8 cellular contexts compared by ENCODE assay signal in the genomic region with DNA sequence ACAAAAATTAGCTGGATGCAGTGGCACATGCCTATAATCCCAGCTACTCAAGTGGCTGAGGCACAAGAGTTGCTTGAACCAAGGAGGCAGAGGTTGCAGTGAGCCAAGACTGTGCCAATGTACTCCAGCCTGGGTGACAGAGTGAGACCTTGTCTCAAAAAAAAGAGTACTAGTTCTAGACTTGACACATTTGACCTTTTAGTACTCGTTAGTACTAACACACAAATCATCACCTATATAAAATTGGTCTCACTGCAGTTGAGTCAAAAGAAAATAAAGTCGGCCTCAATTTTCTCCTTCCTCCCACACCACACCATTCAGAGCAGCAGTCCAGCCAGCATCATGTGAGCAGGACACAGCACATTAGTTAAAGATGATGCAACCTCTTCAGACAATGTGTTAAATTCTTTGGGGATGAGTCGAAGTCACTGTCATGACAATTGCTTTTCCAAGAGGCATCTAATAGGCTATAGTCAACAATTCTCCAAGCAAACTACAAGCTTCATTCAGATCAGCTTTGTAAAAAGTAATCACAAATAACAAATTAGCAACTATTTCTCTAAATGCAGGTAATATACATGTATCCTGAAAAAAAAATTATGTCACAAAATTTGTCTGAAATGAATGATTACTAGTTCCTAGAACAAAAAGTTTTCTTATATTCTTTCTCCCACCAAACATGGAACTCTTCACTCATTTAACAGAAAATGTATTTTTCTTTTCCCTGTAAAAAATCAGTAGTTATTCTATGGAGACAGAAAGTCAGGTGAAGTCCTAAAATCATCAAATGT. TPM values are rescaled to one million over a fixed set of nuclear protein-coding genes. Genes with fewer than 3 reads are reported as not detected.
A peak's percentile ranks its signal among the peaks of the same experiment; 100 is the strongest.
DNase-seq lines count a peak whose midpoint lies in the region; ATAC-seq, FAIRE-seq and TF ChIP-seq lines count a peak whose summit lies in the region.

No MANE protein-coding gene starts in this region.

- peak overlapping the region; percentile 86 to 95 for H3K27ac ChIP-seq in A549
- H3K27ac ChIP-seq in adrenal gland, result peak overlapping the region; percentile 62 to 88 (median 75)

- no peaks in the 10 kb centered on the region; the same call in none of the 2 replicates for H3K27me3 Mint-ChIP-seq in HFFc6 (ENCODE audit: insufficient read depth)

- no peak overlapping the region for H3K4me3 ChIP-seq in A549
- H3K4me3 ChIP-seq in adrenal gland, result no peak overlapping the region

- no peaks in the 10 kb centered on the region for H3K9me3 Mint-ChIP-seq in HFFc6

- peak overlapping the region; percentile 95 for H3K27ac Mint-ChIP-seq in HFFc6

- peaks cover 47% of the 10 kb centered on the region for H3K4me1 ChIP-seq in A549
- peaks cover 26 to 42% of the 10 kb centered on the region in 2 donors for H3K4me1 ChIP-seq in adrenal gland (replicated peaks in 1 of 2)

- H3K9me3 ChIP-seq in A549, result no peaks in the 10 kb centered on the region
- no peaks in the 10 kb centered on the region for H3K9me3 ChIP-seq in adrenal gland (replicated peaks in 1 of 3)

- H3K4me1 Mint-ChIP-seq in HFFc6 (ENCODE audit: low read depth), result peaks cover 39% of the 10 kb centered on the region

- no peak for TF ChIP-seq CTCF in A549 (IDR thresholded peaks at IDR 0.05)
- TF ChIP-seq CTCF in HFFc6 (IDR thresholded peaks at IDR 0.05), result no peak
- TF ChIP-seq CTCF in adrenal gland (IDR thresholded peaks at IDR 0.05), result no peak

- peaks cover 27% of the 10 kb centered on the region for H3K36me3 Mint-ChIP-seq in HFFc6 (ENCODE audit: low read depth)

- peak; percentile 86 to 88 for DNase-seq in A549 (ENCODE audit: low read depth in 1 of 2, low spot score in 1 of 2)
- DNase-seq in HFFc6, result peak; percentile 93
- peak; percentile 51 to 84 (median 79) for DNase-seq in adrenal gland
- peak; percentile 76 for DNase-seq in iPS DF 4.7 (ENCODE audit: extremely low read depth, low spot score)
- DNase-seq in stimulated activated naive CD8-positive, alpha-beta T cell treated with anti-CD3 and anti-CD28 coated beads, Interleukin-15, Interleukin-2, amounts not matched to agents 100 U/mL and 50 U/mL, for 24 hours, result no peak
- DNase-seq in SHP77 treated with DMSO at 0.1 percent for 48 hours (lab: John Stamatoyannopoulos, UW), result no peak

- FAIRE-seq in A549 (lab: Jason Lieb, UNC), result peak; percentile 86

- POLR2A ChIA-PET in A549 (lab: Yijun Ruan, JAX), result interaction anchor here (1.0 to 1.2 kb wide), 2 partner anchors 36 to 55 kb away, joined by 3 to 4 read pairs; no protein-coding TSS in a partner anchor

- ATAC-seq in A549 (peak; percentile 86 to 90; a peak in 5 of 6 replicates), HG03571 (IDR thresholded peaks at IDR 0.05; ENCODE audit: unreplicated experiment) (no peak), GM19395 (IDR thresholded peaks at IDR 0.05; ENCODE audit: unreplicated experiment) (no peak)
- peak; percentile 66 for ATAC-seq in stimulated activated naive CD8-positive, alpha-beta T cell treated with anti-CD3 and anti-CD28 coated beads, Interleukin-15, Interleukin-2, amounts not matched to agents 100 U/mL and 50 U/mL, for 24 hours

- 7% methylated on average over 3 of the region's 3 CpGs for WGBS in A549 (ENCODE audit: missing lambda C conversion rate)
- 15 to 24% (median 17%) methylated on average over 3 of the region's 3 CpGs for WGBS in adrenal gland, 4 donors

- H3K36me3 ChIP-seq in adrenal gland (replicated peaks in 1 of 2), result peaks cover 0 to 3% of the 10 kb centered on the region in 2 donors

- intact Hi-C loops in adrenal gland (cut with DNase I), result no loop called here

- H3K4me2 ChIP-seq in A549, result peak overlapping the region; percentile 54

- TF ChIP-seq EP300 in A549 (IDR thresholded peaks at IDR 0.05), result peak; percentile 19 to 49; a peak in 1 of 5 replicates

- peak overlapping the region; percentile 59 for H3K4me3 Mint-ChIP-seq in HFFc6

- no peaks in the 10 kb centered on the region for H3K27me3 ChIP-seq in adrenal gland

- no peak for TF ChIP-seq RAD21 in A549 (conservative IDR thresholded peaks at IDR 0.05 in 1 of 2, IDR thresholded peaks at IDR 0.05 in 1 of 2)

- CTCF ChIA-PET in A549 (lab: Yijun Ruan, JAX), result interaction anchor here (0.9 to 2.3 kb wide), 5 partner anchors 11 to 55 kb away, joined by 3 to 20 read pairs (median 3); no protein-coding TSS in a partner anchor

- TF ChIP-seq POLR2A in A549 (IDR thresholded peaks at IDR 0.05; ENCODE audit: low read length) (no peak), adrenal gland (IDR thresholded peaks at IDR 0.05) (peak in 1 of 2 donors; percentile 48)

TF ChIP-seq in A549, 52 proteins besides CTCF, POLR2A, EP300 and RAD21 (continues in another document):
- peak; percentile 77; the same call in 1 of the 2 replicates for TF ChIP-seq HEYL (CRISPR knock-in tag; IDR thresholded peaks at IDR 0.05)
- TF ChIP-seq JUN (IDR thresholded peaks at IDR 0.05), result peak; percentile 23 to 68; a peak in 2 of 5 replicates
- TF ChIP-seq FOXS1 (CRISPR knock-in tag; IDR thresholded peaks at IDR 0.05), result 0 out of 2 replicates have a peak, but pooled peaks have one; percentile 38
- TF ChIP-seq, protein P1, sequence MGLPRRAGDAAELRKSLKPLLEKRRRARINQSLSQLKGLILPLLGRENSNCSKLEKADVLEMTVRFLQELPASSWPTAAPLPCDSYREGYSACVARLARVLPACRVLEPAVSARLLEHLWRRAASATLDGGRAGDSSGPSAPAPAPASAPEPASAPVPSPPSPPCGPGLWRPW (IDR thresholded peaks at IDR 0.05), result no peak
- no peak for TF ChIP-seq NR3C1 (IDR thresholded peaks at IDR 0.05)
- TF ChIP-seq, protein P2, sequence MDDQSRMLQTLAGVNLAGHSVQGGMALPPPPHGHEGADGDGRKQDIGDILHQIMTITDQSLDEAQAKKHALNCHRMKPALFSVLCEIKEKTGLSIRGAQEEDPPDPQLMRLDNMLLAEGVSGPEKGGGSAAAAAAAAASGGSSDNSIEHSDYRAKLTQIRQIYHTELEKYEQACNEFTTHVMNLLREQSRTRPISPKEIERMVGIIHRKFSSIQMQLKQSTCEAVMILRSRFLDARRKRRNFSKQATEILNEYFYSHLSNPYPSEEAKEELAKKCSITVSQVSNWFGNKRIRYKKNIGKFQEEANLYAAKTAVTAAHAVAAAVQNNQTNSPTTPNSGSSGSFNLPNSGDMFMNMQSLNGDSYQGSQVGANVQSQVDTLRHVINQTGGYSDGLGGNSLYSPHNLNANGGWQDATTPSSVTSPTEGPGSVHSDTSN (IDR thresholded peaks at IDR 0.05), result no peak
- TF ChIP-seq KDM5A (IDR thresholded peaks at IDR 0.05), result no peak
- no peak for TF ChIP-seq MAZ (IDR thresholded peaks at IDR 0.05; ENCODE audit: borderline replicate concordance, low read depth, low read length)
- TF ChIP-seq KDM1A (IDR thresholded peaks at IDR 0.05; ENCODE audit: low read depth), result no peak
- TF ChIP-seq SMC3 (IDR thresholded peaks at IDR 0.05), result no peak
- no peak for TF ChIP-seq EHF (CRISPR knock-in tag; IDR thresholded peaks at IDR 0.05)
- TF ChIP-seq HOXB13 (CRISPR knock-in tag; IDR thresholded peaks at IDR 0.05; ENCODE audit: low read depth), result peak; percentile 27; the same call in 1 of the 2 replicates
- peak; percentile 45 for TF ChIP-seq MAFK (IDR thresholded peaks at IDR 0.05; ENCODE audit: partially characterized antibody)
- TF ChIP-seq, protein P3, sequence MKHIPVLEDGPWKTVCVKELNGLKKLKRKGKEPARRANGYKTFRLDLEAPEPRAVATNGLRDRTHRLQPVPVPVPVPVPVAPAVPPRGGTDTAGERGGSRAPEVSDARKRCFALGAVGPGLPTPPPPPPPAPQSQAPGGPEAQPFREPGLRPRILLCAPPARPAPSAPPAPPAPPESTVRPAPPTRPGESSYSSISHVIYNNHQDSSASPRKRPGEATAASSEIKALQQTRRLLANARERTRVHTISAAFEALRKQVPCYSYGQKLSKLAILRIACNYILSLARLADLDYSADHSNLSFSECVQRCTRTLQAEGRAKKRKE (CRISPR knock-in tag; IDR thresholded peaks at IDR 0.05; ENCODE audit: low read depth), result no peak
- no peak for TF ChIP-seq RCOR1 (IDR thresholded peaks at IDR 0.05; ENCODE audit: low read depth, low read length)
- TF ChIP-seq, protein P4, sequence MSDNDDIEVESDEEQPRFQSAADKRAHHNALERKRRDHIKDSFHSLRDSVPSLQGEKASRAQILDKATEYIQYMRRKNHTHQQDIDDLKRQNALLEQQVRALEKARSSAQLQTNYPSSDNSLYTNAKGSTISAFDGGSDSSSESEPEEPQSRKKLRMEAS (IDR thresholded peaks at IDR 0.05), result peak; percentile 95
- TF ChIP-seq CHD4 (IDR thresholded peaks at IDR 0.05; ENCODE audit: borderline replicate concordance), result no peak
- TF ChIP-seq CEBPB (IDR thresholded peaks at IDR 0.05), result peak; percentile 88 to 97
- no peak for TF ChIP-seq NFE2L2 (conservative IDR thresholded peaks at IDR 0.05; ENCODE audit: low read length)
- TF ChIP-seq, protein P5, sequence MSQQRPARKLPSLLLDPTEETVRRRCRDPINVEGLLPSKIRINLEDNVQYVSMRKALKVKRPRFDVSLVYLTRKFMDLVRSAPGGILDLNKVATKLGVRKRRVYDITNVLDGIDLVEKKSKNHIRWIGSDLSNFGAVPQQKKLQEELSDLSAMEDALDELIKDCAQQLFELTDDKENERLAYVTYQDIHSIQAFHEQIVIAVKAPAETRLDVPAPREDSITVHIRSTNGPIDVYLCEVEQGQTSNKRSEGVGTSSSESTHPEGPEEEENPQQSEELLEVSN (IDR thresholded peaks at IDR 0.05; ENCODE audit: borderline replicate concordance, low read depth), result peak; percentile 70; the same call in 1 of the 2 replicates
- TF ChIP-seq CHD2 (IDR thresholded peaks at IDR 0.05; ENCODE audit: low read length, partially characterized antibody), result no peak
- TF ChIP-seq EHMT2 (IDR thresholded peaks at IDR 0.05; ENCODE audit: low read depth), result no peak
- TF ChIP-seq RNF2 (IDR thresholded peaks at IDR 0.05; ENCODE audit: borderline replicate concordance, low read depth), result no peak

RNA-seq across cellular contexts. Expression of a gene that starts 55.6 kb away (rescaled TPM):
- polyA plus RNA-seq in A549 (2011; rRNA removed) (133 and 149 TPM in 2 replicates), A549 (2017; fragmentation: RNase III; extraction: RNeasy Plus Mini Kit Qiagen cat#74134 plus additional on column Dnase treatment) (43.0 to 49.7 TPM (median 44.4 TPM) in 3 replicates), adrenal gland (100 to 1,000 TPM in 1 of 3 donors, 10 to 100 TPM in 2; 22.8 to 112 (median 41.0) TPM)
- 49.1 and 54.3 TPM in 2 replicates for polyA plus RNA-seq in A549 (2012; cell fraction: cytosol; rRNA removed)
- 98.3 and 122 TPM in 2 replicates for polyA plus RNA-seq in A549 (2012; cell fraction: nucleus; rRNA removed)
- 217 and 263 TPM in 2 replicates for polyA minus RNA-seq in A549 (2011; rRNA and poly(A)+ RNA removed)
- total RNA-seq in HFFc6 (2021; fragmentation: NEBNext Ultra II Directional; extraction: Animal tissue kit (Norgen Biotek cat#: 25700)), result 10 to 100 TPM; 62.5 to 71.9 (median 69.1) TPM
- 100 to 1,000 TPM in 3 of 8 donors, 10 to 100 TPM in 5; 50.8 to 134 (median 95.8) TPM for total RNA-seq in adrenal gland

Comparison
In these comparisons a context has a peak if more than half of its experiments do, and no peak if none do; other contexts are left out.
1. ATAC-seq: peak in A549 (2 of 2) and stimulated activated naive CD8-positive, alpha-beta T cell treated with anti-CD3 and anti-CD28 coated beads, Interleukin-15, Interleukin-2, amounts not matched to agents 100 U/mL and 50 U/mL, for 24 hours (single experiment); none in HG03571 (single experiment) and GM19395 (single experiment).
2. DNase-seq: peak in A549 (2 of 2), HFFc6 (single experiment), adrenal gland (7 of 7) and iPS DF 4.7 (single experiment); none in stimulated activated naive CD8-positive, alpha-beta T cell treated with anti-CD3 and anti-CD28 coated beads, Interleukin-15, Interleukin-2, amounts not matched to agents 100 U/mL and 50 U/mL, for 24 hours (single experiment) and SHP77 treated with DMSO at 0.1 percent for 48 hours (single experiment).